1 cellular context compared by ENCODE assay signal in genomic region chr14:95442633-95443021, GRCh38.
A peak's percentile ranks its signal among the peaks of the same experiment; 100 is the strongest.
TF ChIP-seq lines count a peak whose summit lies in the region.

No MANE protein-coding gene starts in this region.

TF ChIP-seq in HepG2, 621 proteins besides CTCF, POLR2A, EP300 and RAD21 (continued from another document and continues in another):
- TF ChIP-seq ZBTB40 (IDR thresholded peaks at IDR 0.05) (no peak), ZBTB40 (CRISPR knock-in tag; IDR thresholded peaks at IDR 0.05) (no peak), ZFX (CRISPR knock-in tag; IDR thresholded peaks at IDR 0.05; ENCODE audit: low read depth) (peak; percentile 68), ZNF432 (CRISPR knock-in tag; IDR thresholded peaks at IDR 0.05; ENCODE audit: borderline replicate concordance) (no peak), IKZF5 (CRISPR knock-in tag; IDR thresholded peaks at IDR 0.05) (peak; percentile 37; the same call in 1 of the 2 replicates), ZNF501 (CRISPR knock-in tag; IDR thresholded peaks at IDR 0.05) (peak; percentile 53; the same call in 1 of the 2 replicates), TEAD2 (CRISPR knock-in tag; IDR thresholded peaks at IDR 0.05) (no peak), ELF1 (CRISPR knock-in tag; IDR thresholded peaks at IDR 0.05) (0 out of 2 replicates have a peak, but pooled peaks have one; percentile 26), KLF16 (CRISPR knock-in tag; IDR thresholded peaks at IDR 0.05) (0 out of 4 replicates have a peak, but pooled peaks of 1 of the 2 experiments have one; percentile 18), SMAD3 (CRISPR knock-in tag; IDR thresholded peaks at IDR 0.05) (0 out of 2 replicates have a peak, but pooled peaks have one; percentile 54), CBX1 (IDR thresholded peaks at IDR 0.05; ENCODE audit: low read depth) (no peak), ZBTB21 (CRISPR knock-in tag; IDR thresholded peaks at IDR 0.05) (0 out of 2 replicates have a peak, but pooled peaks have one; percentile 16), DNMT1 (CRISPR knock-in tag; IDR thresholded peaks at IDR 0.05) (peak; percentile 32; the same call in 1 of the 2 replicates), SALL1 (CRISPR knock-in tag; IDR thresholded peaks at IDR 0.05) (peak; percentile 76), ZNF614 (CRISPR knock-in tag; IDR thresholded peaks at IDR 0.05; ENCODE audit: borderline replicate concordance) (0 out of 2 replicates have a peak, but pooled peaks have one; percentile 42), SMC3 (IDR thresholded peaks at IDR 0.05; ENCODE audit: low read length) (peak; percentile 75), MED1 (CRISPR knock-in tag; IDR thresholded peaks at IDR 0.05) (peak; percentile 54), ZFYVE20 (CRISPR knock-in tag; IDR thresholded peaks at IDR 0.05; ENCODE audit: borderline replicate concordance, low read depth) (no peak), ZFY (CRISPR knock-in tag; IDR thresholded peaks at IDR 0.05) (peak; percentile 59; the same call in 1 of the 2 replicates), BCL6 (CRISPR knock-in tag; IDR thresholded peaks at IDR 0.05) (peak; percentile 57), ZFP91 (CRISPR knock-in tag; IDR thresholded peaks at IDR 0.05; ENCODE audit: borderline replicate concordance) (no peak; the same call in 1 of the 2 replicates), XBP1 (CRISPR knock-in tag; IDR thresholded peaks at IDR 0.05) (no peak), ARNT2 (CRISPR knock-in tag; IDR thresholded peaks at IDR 0.05; ENCODE audit: low read depth) (0 out of 2 replicates have a peak, but pooled peaks have one; percentile 24), PREB (CRISPR knock-in tag; IDR thresholded peaks at IDR 0.05) (no peak), SAP130 (CRISPR knock-in tag; IDR thresholded peaks at IDR 0.05; ENCODE audit: low read depth) (peak; percentile 59), HNF1B (CRISPR knock-in tag; IDR thresholded peaks at IDR 0.05) (peak; percentile 61), BORCS8-MEF2B (CRISPR knock-in tag; IDR thresholded peaks at IDR 0.05) (no peak), HNRNPH1 (optimal IDR thresholded peaks at IDR 0.05; ENCODE audit: low read depth, low read length) (no peak), GATAD2A (CRISPR knock-in tag; IDR thresholded peaks at IDR 0.05) (peak; percentile 54), ZNF792 (CRISPR knock-in tag; IDR thresholded peaks at IDR 0.05) (no peak), FOXO4 (CRISPR knock-in tag; conservative IDR thresholded peaks at IDR 0.05) (no peak), DMAP1 (CRISPR knock-in tag; IDR thresholded peaks at IDR 0.05) (no peak), CBX5 (CRISPR knock-in tag; IDR thresholded peaks at IDR 0.05; ENCODE audit: borderline replicate concordance) (0 out of 2 replicates have a peak, but pooled peaks have one; percentile 67), GABPB1 (CRISPR knock-in tag; IDR thresholded peaks at IDR 0.05) (peak; percentile 20; the same call in 1 of the 2 replicates), HMGXB4 (CRISPR knock-in tag; IDR thresholded peaks at IDR 0.05; ENCODE audit: borderline replicate concordance in 1 of 2, low read depth in 1 of 2) (peak in 1 of 2 experiments; percentile 46; a peak in 1 of 4 replicates), ZBTB33 (CRISPR knock-in tag; IDR thresholded peaks at IDR 0.05) (0 out of 2 replicates have a peak, but pooled peaks have one; percentile 12), PLRG1 (conservative IDR thresholded peaks at IDR 0.05) (no peak), TSC22D2 (CRISPR knock-in tag; IDR thresholded peaks at IDR 0.05; ENCODE audit: borderline replicate concordance) (no peak), ZMAT5 (CRISPR knock-in tag; IDR thresholded peaks at IDR 0.05; ENCODE audit: borderline replicate concordance, low read depth) (no peak), ZNF883 (CRISPR knock-in tag; IDR thresholded peaks at IDR 0.05; ENCODE audit: not compliant biosample characterization) (peak; percentile 66), KMT2A (CRISPR knock-in tag; IDR thresholded peaks at IDR 0.05) (peak; percentile 52; the same call in 1 of the 2 replicates)
